In genomic region chr13:51093574-51093973, GRCh38 we compare ENCODE assay signal across 17 cellular contexts. TPM values are rescaled to one million over a fixed set of nuclear protein-coding genes. Genes with fewer than 3 reads are reported as not detected.
DNase-seq lines count a peak whose midpoint lies in the region; FAIRE-seq and TF ChIP-seq lines count a peak whose summit lies in the region.
"Had no signal": no experiment of that assay in that cellular context is flagged by ENCODE, and none has a peak within 500 bp of the region (broad histone marks: within the 10 kb centered on the region; RNA-seq: fewer than 3 reads in every experiment).

No MANE protein-coding gene starts in this region.

- FAIRE-seq in bronchial epithelial cell (lab: Jason Lieb, UNC) = no peak
- FAIRE-seq: GM12878, GM18507, H54 had no signal

- no peak overlapping the region for H4K8ac ChIP-seq in mesendoderm (ENCODE audit: low read depth, low read length)

- H3K18ac ChIP-seq in mesendoderm (ENCODE audit: low read length) = no peak overlapping the region

- H3K27ac Mint-ChIP-seq in activated CD4-positive, alpha-beta T cell treated with anti-CD3 and anti-CD28 coated beads, Interleukin-2, amount 10 ng/mL, durations not matched to agents 24 days and 14 days = no peak overlapping the region

- TF ChIP-seq CTCF in bronchial epithelial cell (IDR thresholded peaks at IDR 0.05; ENCODE audit: insufficient read depth, low read length, severe bottlenecking) (no peak), esophagus muscularis mucosa (IDR thresholded peaks at IDR 0.05) (no peak)

- no peak overlapping the region for H3K4me3 Mint-ChIP-seq in activated CD4-positive, alpha-beta T cell treated with anti-CD3 and anti-CD28 coated beads, Interleukin-2, amount 10 ng/mL, durations not matched to agents 24 days and 14 days
- H3K4me3 Mint-ChIP-seq: CD8-positive, alpha-beta memory T cell had no signal

- no peaks in the 10 kb centered on the region for H3K79me2 ChIP-seq in mesendoderm (ENCODE audit: control insufficient read depth, insufficient read depth, low read length)

- H3K27me3 Mint-ChIP-seq in activated CD4-positive, alpha-beta T cell treated with anti-CD3 and anti-CD28 coated beads, Interleukin-2, amount 10 ng/mL, durations not matched to agents 24 days and 14 days = peaks cover 32% of the 10 kb centered on the region

- H3K36me3 Mint-ChIP-seq in activated CD4-positive, alpha-beta T cell treated with anti-CD3 and anti-CD28 coated beads, Interleukin-2, amount 10 ng/mL, durations not matched to agents 24 days and 14 days (ENCODE audit: low read depth) = no peaks in the 10 kb centered on the region
- H3K36me3 Mint-ChIP-seq: CD8-positive, alpha-beta memory T cell had no signal

- no CpG with 5 or more reads among the region's 4 CpGs for WGBS in mesendoderm (ENCODE audit: extremely low coverage, insufficient coverage, low lambda C conversion rate)
- 93% methylated on average over 4 of the region's 4 CpGs for WGBS in esophagus muscularis mucosa

- H3K36me3 ChIP-seq in bronchial epithelial cell (ENCODE audit: control insufficient read depth, insufficient read depth, low read length) (no peaks in the 10 kb centered on the region), mesendoderm (ENCODE audit: control insufficient read depth, insufficient read depth, low read length) (no peaks in the 10 kb centered on the region), esophagus muscularis mucosa (no peaks in the 10 kb centered on the region)
- H3K36me3 ChIP-seq: BLaER1 had no signal

- H3K56ac ChIP-seq in mesendoderm (ENCODE audit: low read length) = no peak overlapping the region

- no peaks in the 10 kb centered on the region for H3K79me1 ChIP-seq in mesendoderm (ENCODE audit: low read length)

- H2BK15ac ChIP-seq in mesendoderm (replicated peaks; ENCODE audit: low read depth) = no peak overlapping the region

- no peak overlapping the region for H3K4me2 ChIP-seq in mesendoderm (ENCODE audit: low read length)
- H3K4me2 ChIP-seq: BLaER1 had no signal

- H3K27ac ChIP-seq in mesendoderm (ENCODE audit: low read depth, low read length) = no peak overlapping the region
- no peak overlapping the region for H3K27ac ChIP-seq in esophagus muscularis mucosa (replicated peaks in 1 of 4)
- H3K27ac ChIP-seq: BLaER1, GM23248 had no signal

- H2BK120ac ChIP-seq in mesendoderm (ENCODE audit: low read depth, low read length) = no peak overlapping the region

- intact Hi-C loops in activated CD4-positive, alpha-beta T cell treated with anti-CD3 and anti-CD28 coated beads, Interleukin-2, amount 10 ng/mL, durations not matched to agents 24 days and 14 days (cut with micrococcal nuclease) = no loop called here
- intact Hi-C loops in esophagus muscularis mucosa (cut with DNase I) = no loop called here

- peak; percentile 9 for DNase-seq in activated CD4-positive, alpha-beta T cell treated with anti-CD3 and anti-CD28 coated beads, Interleukin-2, amount 10 ng/mL, durations not matched to agents 24 days and 14 days
- no peak for DNase-seq in activated CD4-positive, alpha-beta T cell treated with anti-CD3 and anti-CD28 coated beads, Interleukin-2, amount 50 U/mL, for 4 hours
- DNase-seq in bronchial epithelial cell (ENCODE audit: low read depth) = peak; percentile 55
- DNase-seq in left kidney (ENCODE audit: low read depth, low spot score) = peak; percentile 68
- no peak for DNase-seq in mesendoderm
- no peak for DNase-seq in dermis blood vessel endothelial cell
- DNase-seq in esophagus muscularis mucosa (ENCODE audit: extremely low spot score) = no peak
- DNase-seq: 8988T; AML-193; CD8-positive, alpha-beta memory T cell; GM23248 had no signal

- H3K4me1 ChIP-seq in mesendoderm (ENCODE audit: control insufficient read depth, low read depth, low read length) (peaks cover 4% of the 10 kb centered on the region), esophagus muscularis mucosa (no peaks in the 10 kb centered on the region)
- H3K4me1 ChIP-seq: BLaER1, Caco-2 had no signal

- no peak overlapping the region for H3K23ac ChIP-seq in mesendoderm (ENCODE audit: low read length)

- H3K27me3 ChIP-seq in bronchial epithelial cell (ENCODE audit: control insufficient read depth, insufficient read depth, low read length) (peaks cover 3% of the 10 kb centered on the region), mesendoderm (ENCODE audit: insufficient read depth, low read length, poor library complexity) (no peaks in the 10 kb centered on the region), esophagus muscularis mucosa (no peaks in the 10 kb centered on the region)
- H3K27me3 ChIP-seq: BLaER1 had no signal

- no peaks in the 10 kb centered on the region for H3K4me1 Mint-ChIP-seq in activated CD4-positive, alpha-beta T cell treated with anti-CD3 and anti-CD28 coated beads, Interleukin-2, amount 10 ng/mL, durations not matched to agents 24 days and 14 days
- H3K4me1 Mint-ChIP-seq: CD8-positive, alpha-beta memory T cell had no signal

- H3K9me3 Mint-ChIP-seq in activated CD4-positive, alpha-beta T cell treated with anti-CD3 and anti-CD28 coated beads, Interleukin-2, amount 10 ng/mL, durations not matched to agents 24 days and 14 days = no peaks in the 10 kb centered on the region
- H3K9me3 Mint-ChIP-seq: CD8-positive, alpha-beta memory T cell had no signal

- H2BK5ac ChIP-seq in mesendoderm (ENCODE audit: low read length) = no peak overlapping the region

- TF ChIP-seq POLR2A in esophagus muscularis mucosa (IDR thresholded peaks at IDR 0.05; ENCODE audit: low read depth) = no peak

- H4K5ac ChIP-seq in mesendoderm (ENCODE audit: low read length) = no peak overlapping the region

- H3K9ac ChIP-seq in mesendoderm (ENCODE audit: low read length) = no peak overlapping the region
- H3K9ac ChIP-seq: BLaER1, GM23248 had no signal

- H3K9me3 ChIP-seq in esophagus muscularis mucosa = no peaks in the 10 kb centered on the region
- H3K9me3 ChIP-seq: BLaER1, Caco-2 had no signal

- TF ChIP-seq EP300 in esophagus muscularis mucosa (IDR thresholded peaks at IDR 0.05) = no peak

- H2AK5ac ChIP-seq in mesendoderm (ENCODE audit: low read length) = no peak overlapping the region

- H3K4me3 ChIP-seq in bronchial epithelial cell (ENCODE audit: low read depth, low read length) (no peak overlapping the region), mesendoderm (ENCODE audit: low read length) (no peak overlapping the region), esophagus muscularis mucosa (no peak overlapping the region)
- H3K4me3 ChIP-seq: BLaER1, GM12878, GM23248 had no signal

- no peak overlapping the region for H3K4ac ChIP-seq in mesendoderm (ENCODE audit: low read depth, low read length)

RNA-seq across cellular contexts. Expression of gene C13orf42, which starts 17.5 kb away (rescaled TPM):
- total RNA-seq in activated CD4-positive, alpha-beta T cell treated with anti-CD3 and anti-CD28 coated beads, Interleukin-2, amount 10 ng/mL, durations not matched to agents 24 days and 14 days = not detected in 2 replicates
- total RNA-seq in bronchial epithelial cell (not detected in 2 replicates), dermis blood vessel endothelial cell (not detected in 2 replicates), esophagus muscularis mucosa (not detected)
- polyA plus RNA-seq in mesendoderm (2013, experiment 1 of 2) = 4.7 TPM
- polyA plus RNA-seq in mesendoderm (2013, experiment 2 of 2) = 4.3 TPM
- total RNA-seq: Caco-2; CD8-positive, alpha-beta memory T cell; Daoy; GM12878; GM23248 had no signal
- polyA plus RNA-seq: CD8-positive, alpha-beta memory T cell; GM12878; GM23248 had no signal

Comparison
In these comparisons a context has a peak if more than half of its experiments do, and no peak if none do; other contexts are left out.
1. DNase-seq: peak in activated CD4-positive, alpha-beta T cell treated with anti-CD3 and anti-CD28 coated beads, Interleukin-2, amount 10 ng/mL, durations not matched to agents 24 days and 14 days (single experiment), bronchial epithelial cell (single experiment) and left kidney (single experiment); none in activated CD4-positive, alpha-beta T cell treated with anti-CD3 and anti-CD28 coated beads, Interleukin-2, amount 50 U/mL, for 4 hours (0 of 2), mesendoderm (single experiment), dermis blood vessel endothelial cell (single experiment) and esophagus muscularis mucosa (single experiment).